13 cellular contexts compared by ENCODE assay signal in the genomic region with DNA sequence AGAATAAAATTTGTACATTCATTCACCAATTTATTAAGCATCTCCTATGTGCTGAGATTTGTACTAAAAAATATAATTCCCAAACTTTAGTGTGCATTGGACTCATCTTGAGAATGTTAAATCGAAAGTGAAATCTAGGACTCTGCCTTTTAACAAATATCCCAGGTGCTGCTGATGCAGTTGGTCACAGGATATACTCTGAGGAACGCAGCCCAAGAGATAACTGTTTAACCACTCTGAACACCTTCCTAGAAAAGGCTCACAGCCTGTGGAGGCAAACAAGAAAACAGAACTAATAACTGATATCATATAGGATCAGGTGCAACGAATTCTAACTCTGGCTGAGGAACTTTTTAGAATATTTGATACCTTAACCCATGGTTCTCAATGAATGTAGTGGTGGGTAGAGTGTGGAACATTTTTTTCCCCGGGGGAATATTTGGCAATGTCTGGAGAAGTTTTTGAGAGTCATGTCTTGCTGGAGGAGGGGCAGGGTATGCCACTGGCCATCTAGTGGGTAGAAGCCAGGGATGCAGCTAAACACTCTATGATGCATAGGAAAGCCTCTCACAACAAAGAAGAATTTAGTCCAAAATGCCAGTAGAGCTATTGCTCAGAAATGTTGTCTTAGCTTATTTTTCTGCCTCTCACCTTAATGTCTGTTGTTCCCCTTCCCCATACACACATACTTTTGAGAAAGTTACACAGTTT.
A peak's percentile ranks its signal among the peaks of the same experiment; 100 is the strongest.
DNase-seq lines count a peak whose midpoint lies in the region; ATAC-seq, FAIRE-seq and TF ChIP-seq lines count a peak whose summit lies in the region.
"Had no signal": no experiment of that assay in that cellular context is flagged by ENCODE, and none has a peak within 500 bp of the region (broad histone marks: within the 10 kb centered on the region; RNA-seq: fewer than 3 reads in every experiment).

No MANE protein-coding gene starts in this region.

- no peaks in the 10 kb centered on the region for H3K27me3 Mint-ChIP-seq in activated CD4-positive, alpha-beta T cell treated with anti-CD3 and anti-CD28 coated beads, Interleukin-2, amount 10 ng/mL, durations not matched to agents 24 days and 14 days

- H3K79me2 ChIP-seq in GM12878 (ENCODE audit: control insufficient read depth, insufficient read depth, low read length) = no peaks in the 10 kb centered on the region; the same call in 1 of the 2 replicates

- BruUV-seq in GM12878 (replicated peaks; lab: Mats Ljungman, UMichigan) = no TSS peak

- POLR2A ChIA-PET in GM12878 (lab: Charles Lee) = interaction anchor here (1.1 kb wide), 1 partner anchor 10 kb away, joined by 3 read pairs; no protein-coding TSS in a partner anchor

- peak overlapping the region; percentile 11; the same call in 1 of the 2 replicates for H2AFZ ChIP-seq in GM12878 (ENCODE audit: control insufficient read depth, low read depth, low read length)

- CTCF ChIA-PET in GM12878 (lab: Yijun Ruan, JAX) = interaction anchor here (1.6 to 2.1 kb wide), 3 partner anchors 9 to 15 kb away, joined by 3 to 6 read pairs (median 5); no protein-coding TSS in a partner anchor

- H3K27ac ChIP-seq in GM12878 (ENCODE audit: control insufficient read depth, insufficient read depth) = peak overlapping the region; percentile 33; the same call in 1 of the 2 replicates
- H3K27ac ChIP-seq: gastrocnemius medialis, SK-N-MC had no signal

- 0 out of 2 replicates have a peak overlapping the region, but pooled peaks have one; percentile 5 for H3K4me2 ChIP-seq in GM12878 (ENCODE audit: control insufficient read depth, insufficient read depth)

- no peaks in the 10 kb centered on the region for H4K20me1 ChIP-seq in GM12878 (ENCODE audit: control insufficient read depth, insufficient read depth)

- H3K36me3 ChIP-seq in GM12878 (ENCODE audit: control insufficient read depth in 2 of 2, insufficient read depth in 2 of 2, low read length in 1 of 2) = no peaks in the 10 kb centered on the region; a peak in 1 of 4 replicates

- RAD21 ChIA-PET in GM12878 (lab: Charles Lee; ENCODE audit: unreplicated experiment) = interaction anchor here (0.7 to 1.4 kb wide), 2 partner anchors 10 kb away, joined by 3 to 4 read pairs; no protein-coding TSS in a partner anchor

- 83% methylated on average over 4 of the region's 4 CpGs for WGBS in GM12878 (ENCODE audit: insufficient coverage, insufficient replicate concordance, low lambda C conversion rate, missing lambda C conversion rate)

- intact Hi-C loops in activated CD4-positive, alpha-beta T cell treated with anti-CD3 and anti-CD28 coated beads, Interleukin-2, amount 10 ng/mL, durations not matched to agents 24 days and 14 days (cut with micrococcal nuclease) = no loop called here
- intact Hi-C loops in GM12878 (cut with micrococcal nuclease; ENCODE audit: unreplicated experiment) = no loop called here

- peaks cover 20% of the 10 kb centered on the region for H3K4me1 Mint-ChIP-seq in activated CD4-positive, alpha-beta T cell treated with anti-CD3 and anti-CD28 coated beads, Interleukin-2, amount 10 ng/mL, durations not matched to agents 24 days and 14 days
- H3K4me1 Mint-ChIP-seq: nephron progenitor cell had no signal

- H3K27me3 ChIP-seq in GM12878 (replicated peaks in 1 of 2; ENCODE audit: control insufficient read depth in 2 of 2, insufficient read depth in 2 of 2, low read length in 1 of 2) = no peaks in the 10 kb centered on the region
- H3K27me3 ChIP-seq: gastrocnemius medialis, MG63 had no signal

- SMC1A ChIA-PET in GM12878 (lab: Charles Lee; ENCODE audit: uncharacterized antibody, unreplicated experiment) = interaction anchor here (0.7 to 2.2 kb wide), 4 partner anchors 10 to 34 kb away, joined by 3 to 10 read pairs (median 3); no protein-coding TSS in a partner anchor

- H3K9me3 ChIP-seq in GM12878 (replicated peaks; ENCODE audit: control insufficient read depth, insufficient read depth, low read length) = no peaks in the 10 kb centered on the region; the same call in 2 of the 3 replicates
- H3K9me3 ChIP-seq: gastrocnemius medialis had no signal

- in situ Hi-C loops in GM12878 (cut with MboI) = no loop called here

- no peak for TF ChIP-seq RAD21 in GM12878 (IDR thresholded peaks at IDR 0.05; ENCODE audit: insufficient read depth, low read depth, low read length)

- peaks cover 2% of the 10 kb centered on the region for H3K36me3 Mint-ChIP-seq in activated CD4-positive, alpha-beta T cell treated with anti-CD3 and anti-CD28 coated beads, Interleukin-2, amount 10 ng/mL, durations not matched to agents 24 days and 14 days (ENCODE audit: low read depth)

- peak overlapping the region; percentile 84 for H3K27ac Mint-ChIP-seq in activated CD4-positive, alpha-beta T cell treated with anti-CD3 and anti-CD28 coated beads, Interleukin-2, amount 10 ng/mL, durations not matched to agents 24 days and 14 days
- H3K27ac Mint-ChIP-seq: nephron progenitor cell had no signal

- H3K4me3 ChIP-seq in GM12878 (no peak overlapping the region), retinal pigment epithelial cell (ENCODE audit: low read length) (no peak overlapping the region)
- H3K4me3 ChIP-seq: gastrocnemius medialis, MG63, SK-N-MC had no signal

- peak; percentile 78 for ATAC-seq in GM12878
- ATAC-seq in HG03175 (IDR thresholded peaks at IDR 0.05; ENCODE audit: unreplicated experiment) = no peak
- no peak for ATAC-seq in HG03045 (IDR thresholded peaks at IDR 0.05; ENCODE audit: unreplicated experiment)
- ATAC-seq: gastrocnemius medialis had no signal

- FAIRE-seq in GM12878 (lab: Jason Lieb, UNC) = no peak

- H3K9ac ChIP-seq in GM12878 (ENCODE audit: control insufficient read depth, insufficient read depth, low read length) = no peak overlapping the region; the same call in 1 of the 2 replicates

- H3K4me1 ChIP-seq in GM12878 (ENCODE audit: control insufficient read depth, insufficient read depth, low read length) = no peaks in the 10 kb centered on the region; the same call in 1 of the 2 replicates
- H3K4me1 ChIP-seq: gastrocnemius medialis had no signal

- TF ChIP-seq CTCF in GM12878 (IDR thresholded peaks at IDR 0.05 in 2 of 3, conservative IDR thresholded peaks at IDR 0.05 in 1 of 3; ENCODE audit: control insufficient read depth in 2 of 3, extremely low read depth in 1 of 3, insufficient read depth in 1 of 3, low read depth in 3 of 3, low read length in 3 of 3) (peak in 2 of 3 experiments; percentile 15 to 24; a peak in 1 of 6 replicates), retinal pigment epithelial cell (conservative IDR thresholded peaks at IDR 0.05; ENCODE audit: low read depth, low read length) (peak; percentile 13)

- peak overlapping the region; percentile 79 for H3K4me3 Mint-ChIP-seq in activated CD4-positive, alpha-beta T cell treated with anti-CD3 and anti-CD28 coated beads, Interleukin-2, amount 10 ng/mL, durations not matched to agents 24 days and 14 days
- H3K4me3 Mint-ChIP-seq: nephron progenitor cell had no signal

- peak; percentile 67 for DNase-seq in activated CD4-positive, alpha-beta T cell treated with anti-CD3 and anti-CD28 coated beads, Interleukin-2, amount 10 ng/mL, durations not matched to agents 24 days and 14 days
- no peak for DNase-seq in activated CD4-positive, alpha-beta T cell treated with anti-CD3 and anti-CD28 coated beads for 1 hour
- peak; percentile 9 for DNase-seq in NAMALWA (ENCODE audit: low spot score)
- no peak for DNase-seq in GM12878 (ENCODE audit: low read depth, low spot score)
- no peak for DNase-seq in retinal pigment epithelial cell (ENCODE audit: low read depth)
- DNase-seq in DMS 273 (lab: John Stamatoyannopoulos, UW; ENCODE audit: unreplicated experiment) = no peak
- DNase-seq: activated effector memory CD4-positive, alpha-beta T cell treated with anti-CD3 and anti-CD28 coated beads, Interleukin-2, amount 50 U/mL, for 16 hours; gastrocnemius medialis; MG63; nephron progenitor cell had no signal

- peaks cover 4% of the 10 kb centered on the region for H3K9me3 Mint-ChIP-seq in activated CD4-positive, alpha-beta T cell treated with anti-CD3 and anti-CD28 coated beads, Interleukin-2, amount 10 ng/mL, durations not matched to agents 24 days and 14 days

- no peak for TF ChIP-seq EP300 in GM12878 (IDR thresholded peaks at IDR 0.05; ENCODE audit: borderline replicate concordance in 1 of 2, control insufficient read depth in 1 of 2, low read depth in 2 of 2, low read length in 2 of 2)

- no peak for TF ChIP-seq POLR2A in GM12878 (IDR thresholded peaks at IDR 0.05; ENCODE audit: low read depth, low read length)

TF ChIP-seq in GM12878, 131 proteins besides CTCF, POLR2A, EP300 and RAD21:
- TF ChIP-seq EED (IDR thresholded peaks at IDR 0.05; ENCODE audit: low read depth) (no peak), MLLT1 (IDR thresholded peaks at IDR 0.05) (no peak)

Comparison
In these comparisons a context has a peak if more than half of its experiments do, and no peak if none do; other contexts are left out.
1. DNase-seq: peak in activated CD4-positive, alpha-beta T cell treated with anti-CD3 and anti-CD28 coated beads, Interleukin-2, amount 10 ng/mL, durations not matched to agents 24 days and 14 days (single experiment) and NAMALWA (single experiment); none in activated CD4-positive, alpha-beta T cell treated with anti-CD3 and anti-CD28 coated beads for 1 hour (single experiment), GM12878 (single experiment), retinal pigment epithelial cell (single experiment) and DMS 273 (single experiment).